In the genomic region with DNA sequence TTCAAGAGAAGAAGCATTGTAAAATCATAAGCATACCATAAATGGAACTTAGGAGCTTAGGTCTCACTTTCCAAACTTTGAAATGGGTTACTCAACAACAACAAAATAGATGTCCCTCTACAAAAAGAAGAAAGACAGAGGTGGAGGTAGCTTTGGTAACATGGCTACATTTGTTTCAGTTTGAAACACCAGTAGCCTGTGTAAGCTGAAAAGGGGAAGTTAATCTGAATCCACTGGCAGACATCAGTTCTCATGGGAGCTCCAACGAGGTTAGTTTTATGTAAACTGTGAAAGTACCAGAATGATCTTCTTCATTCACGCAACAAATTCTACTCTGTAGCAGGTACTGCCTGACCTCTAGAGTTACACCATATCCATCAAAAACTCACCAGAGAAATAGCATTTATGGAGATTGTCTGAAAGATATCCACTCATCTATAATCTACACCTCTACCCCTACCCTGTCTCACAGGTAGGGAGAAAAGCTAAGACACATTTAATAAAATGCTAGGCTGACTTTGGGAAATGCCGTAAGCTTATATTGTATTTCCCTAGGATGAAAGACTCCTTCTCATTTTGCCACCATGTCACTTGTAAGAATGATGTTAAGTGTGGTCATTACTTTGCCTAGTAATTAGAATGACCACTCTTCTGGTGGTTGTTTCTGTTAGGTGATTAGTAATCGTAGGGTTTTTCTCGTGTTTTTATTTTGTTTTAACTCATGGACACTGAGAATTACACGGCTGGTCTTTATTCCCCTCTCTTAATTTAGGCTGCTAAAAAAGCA, we compare ENCODE assay signal across 13 cellular contexts.
DNase-seq lines count a peak whose midpoint lies in the region; ATAC-seq and TF ChIP-seq lines count a peak whose summit lies in the region.
"Had no signal": no experiment of that assay in that cellular context is flagged by ENCODE, and none has a peak within 500 bp of the region (broad histone marks: within the 10 kb centered on the region; RNA-seq: fewer than 3 reads in every experiment).

No MANE protein-coding gene starts in this region.

- DNase-seq in GM13977 (ENCODE audit: low spot score) = peak; percentile 54
- no peak for DNase-seq in effector CD4-positive, alpha-beta T cell
- DNase-seq in occipital lobe (lab: John Stamatoyannopoulos, UW) = no peak
- DNase-seq in AG08396 (ENCODE audit: low spot score) = no peak
- no peak for DNase-seq in T-helper 1 cell
- DNase-seq: cerebellar nuclear complex, GF-D8, kidney glomerular epithelial cell, NCI-H187, RPMI8226 had no signal

- in situ Hi-C loops in GM13977 (cut with MboI; ENCODE audit: low pct_unique_long_range_greater_than_20kb, low sequenced_read_pairs, unreplicated experiment) = no loop called here

- peak; percentile 14 for TF ChIP-seq CTCF in GM13977 (IDR thresholded peaks at IDR 0.05; ENCODE audit: extremely low read depth, insufficient read depth, missing control alignments)

- ATAC-seq in GM19395 (IDR thresholded peaks at IDR 0.05; ENCODE audit: unreplicated experiment) (peak; percentile 94), HG02840 (IDR thresholded peaks at IDR 0.05; ENCODE audit: low FRiP score, unreplicated experiment) (peak; percentile 85), HG03521 (IDR thresholded peaks at IDR 0.05; ENCODE audit: unreplicated experiment) (peak; percentile 96)
